Comparison of ENCODE assay signal across 8 cellular contexts in the genomic region with DNA sequence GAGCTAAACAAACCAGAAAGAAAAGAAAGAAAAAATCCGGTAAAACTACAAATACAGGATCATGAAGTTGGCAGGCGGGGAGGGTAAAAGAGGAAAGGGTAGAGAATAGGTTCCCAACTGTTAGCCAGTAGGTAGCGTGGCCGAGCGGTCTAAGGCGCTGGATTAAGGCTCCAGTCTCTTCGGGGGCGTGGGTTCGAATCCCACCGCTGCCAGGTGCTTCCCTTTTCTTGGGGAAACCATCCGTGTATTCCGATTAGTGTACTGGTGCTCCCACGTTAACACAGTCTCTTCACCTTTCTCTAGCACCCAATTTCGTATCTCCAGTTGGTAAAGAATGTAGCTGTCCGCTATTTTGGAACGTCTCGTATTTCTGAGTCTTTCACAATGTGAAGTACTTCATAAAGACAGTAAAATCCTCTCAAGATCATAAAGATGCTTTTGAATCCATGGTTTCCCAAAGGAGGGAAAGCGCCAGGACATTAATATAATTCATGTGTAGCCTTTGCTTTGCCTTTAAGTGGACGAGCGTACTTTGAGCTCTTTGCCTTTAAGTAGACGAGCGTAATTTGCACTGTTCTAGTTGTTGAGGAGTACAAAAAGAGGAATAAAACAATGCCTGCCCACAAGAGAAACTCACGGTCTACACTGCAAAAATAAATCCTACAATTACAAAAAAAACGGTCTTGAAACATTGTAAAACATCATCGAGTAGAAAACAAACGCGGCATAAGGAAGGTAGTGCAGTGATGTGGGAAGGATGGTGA. TPM values are rescaled to one million over a fixed set of nuclear protein-coding genes. Genes with fewer than 3 reads are reported as not detected.
DNase-seq lines count a peak whose midpoint lies in the region; ATAC-seq lines count a peak whose summit lies in the region.

No MANE protein-coding gene starts in this region.

- peak overlapping the region; percentile 10 for H3K27ac ChIP-seq in CD4-positive, CD25-positive, alpha-beta regulatory T cell (ENCODE audit: insufficient read depth, low read length, poor library complexity, severe bottlenecking)
- H3K27ac ChIP-seq in effector memory CD4-positive, alpha-beta T cell (ENCODE audit: insufficient read depth, low read length, poor library complexity, severe bottlenecking) = no peak overlapping the region

- H3K27ac Mint-ChIP-seq in CD4-positive, CD25-positive, alpha-beta regulatory T cell = no peak overlapping the region
- H3K27ac Mint-ChIP-seq in activated CD4-positive, alpha-beta memory T cell treated with anti-CD3 and anti-CD28 coated beads, Interleukin-2, amount 10 ng/mL, durations not matched to agents 7 days and 5 days = no peak overlapping the region

- ATAC-seq in CD4-positive, CD25-positive, alpha-beta regulatory T cell (ENCODE audit: low read depth in 2 of 2) = no peak
- ATAC-seq in HG02759 (IDR thresholded peaks at IDR 0.05; ENCODE audit: unreplicated experiment) (peak; percentile 31), HG02798 (IDR thresholded peaks at IDR 0.05; ENCODE audit: poor library complexity, unreplicated experiment) (no peak)

- H3K36me3 Mint-ChIP-seq in CD4-positive, CD25-positive, alpha-beta regulatory T cell = no peaks in the 10 kb centered on the region
- H3K36me3 Mint-ChIP-seq in activated CD4-positive, alpha-beta memory T cell treated with anti-CD3 and anti-CD28 coated beads, Interleukin-2, amount 10 ng/mL, durations not matched to agents 7 days and 5 days (ENCODE audit: low read depth) = no peaks in the 10 kb centered on the region

- H3K27me3 Mint-ChIP-seq in CD4-positive, CD25-positive, alpha-beta regulatory T cell = no peaks in the 10 kb centered on the region
- no peaks in the 10 kb centered on the region for H3K27me3 Mint-ChIP-seq in activated CD4-positive, alpha-beta memory T cell treated with anti-CD3 and anti-CD28 coated beads, Interleukin-2, amount 10 ng/mL, durations not matched to agents 7 days and 5 days

- peaks cover 9% of the 10 kb centered on the region for H3K27me3 ChIP-seq in CD4-positive, CD25-positive, alpha-beta regulatory T cell (ENCODE audit: control insufficient read depth, insufficient read depth, low read length)
- no peaks in the 10 kb centered on the region for H3K27me3 ChIP-seq in effector memory CD4-positive, alpha-beta T cell (replicated peaks; ENCODE audit: control insufficient read depth, insufficient read depth, low read length, poor library complexity, severe bottlenecking)

- H3K4me1 Mint-ChIP-seq in CD4-positive, CD25-positive, alpha-beta regulatory T cell = peaks cover 0 to 4% (median 0%) of the 10 kb centered on the region in 4 donors
- H3K4me1 Mint-ChIP-seq in activated CD4-positive, alpha-beta memory T cell treated with anti-CD3 and anti-CD28 coated beads, Interleukin-2, amount 10 ng/mL, durations not matched to agents 7 days and 5 days = peaks cover 16% of the 10 kb centered on the region

- no peaks in the 10 kb centered on the region for H3K9me3 Mint-ChIP-seq in CD4-positive, CD25-positive, alpha-beta regulatory T cell
- H3K9me3 Mint-ChIP-seq in activated CD4-positive, alpha-beta memory T cell treated with anti-CD3 and anti-CD28 coated beads, Interleukin-2, amount 10 ng/mL, durations not matched to agents 7 days and 5 days = no peaks in the 10 kb centered on the region

- peaks cover 38% of the 10 kb centered on the region for H3K4me1 ChIP-seq in CD4-positive, CD25-positive, alpha-beta regulatory T cell (ENCODE audit: control insufficient read depth, insufficient read depth, low read length, poor library complexity, severe bottlenecking)
- H3K4me1 ChIP-seq in effector memory CD4-positive, alpha-beta T cell (ENCODE audit: control insufficient read depth, insufficient read depth, low read length, poor library complexity, severe bottlenecking) = peaks cover 10% of the 10 kb centered on the region

- no peaks in the 10 kb centered on the region for H3K9me3 ChIP-seq in CD4-positive, CD25-positive, alpha-beta regulatory T cell (ENCODE audit: control insufficient read depth in 2 of 2, low read length in 2 of 2)
- no peaks in the 10 kb centered on the region for H3K9me3 ChIP-seq in effector memory CD4-positive, alpha-beta T cell (ENCODE audit: control insufficient read depth, low read length)

- H3K36me3 ChIP-seq in CD4-positive, CD25-positive, alpha-beta regulatory T cell (ENCODE audit: control insufficient read depth, insufficient read depth, low read length) = no peaks in the 10 kb centered on the region
- H3K36me3 ChIP-seq in effector memory CD4-positive, alpha-beta T cell (ENCODE audit: control insufficient read depth, insufficient read depth, low read length) = no peaks in the 10 kb centered on the region

- CTCF ChIA-PET in activated CD4-positive, alpha-beta memory T cell treated with anti-CD3 and anti-CD28 coated beads, Interleukin-2, amount 10 ng/mL, durations not matched to agents 7 days and 5 days (lab: Charles Lee) = interaction anchor here (0.7 to 6.6 kb wide), 21 partner anchors 11 to 281 kb away, joined by 3 to 79 read pairs (median 6); a partner anchor contains a TSS

- H3K4me3 Mint-ChIP-seq in CD4-positive, CD25-positive, alpha-beta regulatory T cell = no peak overlapping the region
- H3K4me3 Mint-ChIP-seq in activated CD4-positive, alpha-beta memory T cell treated with anti-CD3 and anti-CD28 coated beads, Interleukin-2, amount 10 ng/mL, durations not matched to agents 7 days and 5 days = no peak overlapping the region

- POLR2A ChIA-PET in activated CD4-positive, alpha-beta memory T cell treated with anti-CD3 and anti-CD28 coated beads, Interleukin-2, amount 10 ng/mL, durations not matched to agents 7 days and 5 days (lab: Charles Lee) = interaction anchor here (0.6 to 4.2 kb wide), 14 partner anchors 13 to 283 kb away, joined by 3 to 22 read pairs (median 4); a partner anchor contains a TSS

- peak; percentile 54 to 73 (median 65) for DNase-seq in CD4-positive, CD25-positive, alpha-beta regulatory T cell
- peak; percentile 67 for DNase-seq in NCI-H82 treated with DMSO at 0.1 percent for 48 hours (lab: John Stamatoyannopoulos, UW; ENCODE audit: unreplicated experiment)
- peak; percentile 74 for DNase-seq in activated CD4-positive, alpha-beta memory T cell treated with anti-CD3 and anti-CD28 coated beads, Interleukin-2, amount 10 ng/mL, durations not matched to agents 7 days and 5 days
- DNase-seq in effector memory CD4-positive, alpha-beta T cell = peak; percentile 56 to 65 (median 63)
- peak; percentile 74 to 81 for DNase-seq in lung microvascular endothelial cell (ENCODE audit: low read depth in 2 of 2)
- DNase-seq in stimulated activated CD4-positive, alpha-beta T cell treated with anti-CD3 and anti-CD28 coated beads, TNF-alpha, amount 100 ng/mL, for 24 hours (ENCODE audit: low read depth in 3 of 3) = peak; percentile 58 to 85 (median 65)

- H3K4me3 ChIP-seq in CD4-positive, CD25-positive, alpha-beta regulatory T cell (ENCODE audit: low read depth, low read length) = peak overlapping the region; percentile 94
- peak overlapping the region; percentile 85 for H3K4me3 ChIP-seq in effector memory CD4-positive, alpha-beta T cell (ENCODE audit: insufficient read depth, low read depth, low read length, poor library complexity, severe bottlenecking)

RNA-seq across cellular contexts. Expression of a gene that starts 19.0 kb away (rescaled TPM):
- not detected for total RNA-seq in CD4-positive, CD25-positive, alpha-beta regulatory T cell
- not detected for polyA plus RNA-seq in CD4-positive, CD25-positive, alpha-beta regulatory T cell
- total RNA-seq in activated CD4-positive, alpha-beta memory T cell treated with anti-CD3 and anti-CD28 coated beads, Interleukin-2, amount 10 ng/mL, durations not matched to agents 7 days and 5 days = not detected
- total RNA-seq in lung microvascular endothelial cell = not detected in 2 replicates

RNA-seq across cellular contexts. Expression of a gene that starts 22.4 kb away (rescaled TPM):
- total RNA-seq in CD4-positive, CD25-positive, alpha-beta regulatory T cell = not detected
- not detected for polyA plus RNA-seq in CD4-positive, CD25-positive, alpha-beta regulatory T cell
- not detected for total RNA-seq in activated CD4-positive, alpha-beta memory T cell treated with anti-CD3 and anti-CD28 coated beads, Interleukin-2, amount 10 ng/mL, durations not matched to agents 7 days and 5 days
- total RNA-seq in lung microvascular endothelial cell = not detected in 2 replicates

RNA-seq across cellular contexts. Expression of a gene that starts 31.3 kb away (rescaled TPM):
- total RNA-seq in CD4-positive, CD25-positive, alpha-beta regulatory T cell = not detected
- not detected for polyA plus RNA-seq in CD4-positive, CD25-positive, alpha-beta regulatory T cell
- total RNA-seq in activated CD4-positive, alpha-beta memory T cell treated with anti-CD3 and anti-CD28 coated beads, Interleukin-2, amount 10 ng/mL, durations not matched to agents 7 days and 5 days = not detected
- not detected in 2 replicates for total RNA-seq in lung microvascular endothelial cell

RNA-seq across cellular contexts. Expression of a gene that starts 49.3 kb away (rescaled TPM):
- total RNA-seq in CD4-positive, CD25-positive, alpha-beta regulatory T cell = not detected
- polyA plus RNA-seq in CD4-positive, CD25-positive, alpha-beta regulatory T cell = not detected
- not detected for total RNA-seq in activated CD4-positive, alpha-beta memory T cell treated with anti-CD3 and anti-CD28 coated beads, Interleukin-2, amount 10 ng/mL, durations not matched to agents 7 days and 5 days
- not detected in 2 replicates for total RNA-seq in lung microvascular endothelial cell
